Comparison of ENCODE assay signal across 1 cellular context in the genomic region with DNA sequence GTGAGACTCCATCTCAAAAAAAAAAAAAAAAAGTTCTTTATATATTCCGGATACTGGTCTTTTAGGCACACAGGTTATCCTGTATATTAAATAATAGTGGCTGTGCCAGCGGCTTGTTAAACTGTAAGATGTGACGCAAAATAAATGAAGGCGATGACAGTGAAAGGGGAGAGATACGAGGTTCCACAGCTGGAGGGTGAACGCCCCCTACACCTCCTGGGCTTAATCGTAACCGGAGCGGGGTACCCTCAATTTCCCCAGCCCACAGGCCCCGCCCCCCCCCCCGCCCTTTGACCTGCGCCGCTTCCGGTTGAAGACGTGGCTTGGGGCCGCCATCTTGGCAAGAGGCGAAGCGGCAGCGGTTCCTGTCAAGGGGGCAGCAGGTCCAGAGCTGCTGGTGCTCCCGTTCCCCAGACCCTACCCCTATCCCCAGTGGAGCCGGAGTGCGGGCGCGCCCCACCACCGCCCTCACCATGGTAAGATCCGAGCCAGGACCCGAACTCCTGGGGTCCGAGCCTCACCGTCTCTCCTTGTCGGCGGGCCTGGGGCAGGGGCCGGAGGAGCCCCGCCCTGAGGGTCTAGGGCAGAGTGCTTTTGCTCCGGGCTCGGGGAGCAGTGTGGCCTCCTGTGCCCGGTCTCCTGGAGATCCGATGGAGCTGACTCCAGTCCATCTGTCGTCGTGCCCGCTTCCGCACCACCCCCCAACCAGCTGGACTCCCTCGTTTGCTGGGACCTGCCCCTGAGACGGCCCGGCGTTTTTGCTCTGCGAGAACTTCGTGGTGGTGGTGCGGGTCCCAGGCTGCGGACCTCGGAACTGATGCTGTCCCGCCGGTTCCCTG.
TF ChIP-seq lines count a peak whose summit lies in the region.

A gene (plus strand): TSS at position 335 of the 839 bp plus-strand sequence. CDS start 139 bp downstream, at position 474.

TF ChIP-seq in HepG2, 621 proteins besides CTCF, POLR2A, EP300 and RAD21 (continued from another document and continues in another):
- TF ChIP-seq, protein P1, sequence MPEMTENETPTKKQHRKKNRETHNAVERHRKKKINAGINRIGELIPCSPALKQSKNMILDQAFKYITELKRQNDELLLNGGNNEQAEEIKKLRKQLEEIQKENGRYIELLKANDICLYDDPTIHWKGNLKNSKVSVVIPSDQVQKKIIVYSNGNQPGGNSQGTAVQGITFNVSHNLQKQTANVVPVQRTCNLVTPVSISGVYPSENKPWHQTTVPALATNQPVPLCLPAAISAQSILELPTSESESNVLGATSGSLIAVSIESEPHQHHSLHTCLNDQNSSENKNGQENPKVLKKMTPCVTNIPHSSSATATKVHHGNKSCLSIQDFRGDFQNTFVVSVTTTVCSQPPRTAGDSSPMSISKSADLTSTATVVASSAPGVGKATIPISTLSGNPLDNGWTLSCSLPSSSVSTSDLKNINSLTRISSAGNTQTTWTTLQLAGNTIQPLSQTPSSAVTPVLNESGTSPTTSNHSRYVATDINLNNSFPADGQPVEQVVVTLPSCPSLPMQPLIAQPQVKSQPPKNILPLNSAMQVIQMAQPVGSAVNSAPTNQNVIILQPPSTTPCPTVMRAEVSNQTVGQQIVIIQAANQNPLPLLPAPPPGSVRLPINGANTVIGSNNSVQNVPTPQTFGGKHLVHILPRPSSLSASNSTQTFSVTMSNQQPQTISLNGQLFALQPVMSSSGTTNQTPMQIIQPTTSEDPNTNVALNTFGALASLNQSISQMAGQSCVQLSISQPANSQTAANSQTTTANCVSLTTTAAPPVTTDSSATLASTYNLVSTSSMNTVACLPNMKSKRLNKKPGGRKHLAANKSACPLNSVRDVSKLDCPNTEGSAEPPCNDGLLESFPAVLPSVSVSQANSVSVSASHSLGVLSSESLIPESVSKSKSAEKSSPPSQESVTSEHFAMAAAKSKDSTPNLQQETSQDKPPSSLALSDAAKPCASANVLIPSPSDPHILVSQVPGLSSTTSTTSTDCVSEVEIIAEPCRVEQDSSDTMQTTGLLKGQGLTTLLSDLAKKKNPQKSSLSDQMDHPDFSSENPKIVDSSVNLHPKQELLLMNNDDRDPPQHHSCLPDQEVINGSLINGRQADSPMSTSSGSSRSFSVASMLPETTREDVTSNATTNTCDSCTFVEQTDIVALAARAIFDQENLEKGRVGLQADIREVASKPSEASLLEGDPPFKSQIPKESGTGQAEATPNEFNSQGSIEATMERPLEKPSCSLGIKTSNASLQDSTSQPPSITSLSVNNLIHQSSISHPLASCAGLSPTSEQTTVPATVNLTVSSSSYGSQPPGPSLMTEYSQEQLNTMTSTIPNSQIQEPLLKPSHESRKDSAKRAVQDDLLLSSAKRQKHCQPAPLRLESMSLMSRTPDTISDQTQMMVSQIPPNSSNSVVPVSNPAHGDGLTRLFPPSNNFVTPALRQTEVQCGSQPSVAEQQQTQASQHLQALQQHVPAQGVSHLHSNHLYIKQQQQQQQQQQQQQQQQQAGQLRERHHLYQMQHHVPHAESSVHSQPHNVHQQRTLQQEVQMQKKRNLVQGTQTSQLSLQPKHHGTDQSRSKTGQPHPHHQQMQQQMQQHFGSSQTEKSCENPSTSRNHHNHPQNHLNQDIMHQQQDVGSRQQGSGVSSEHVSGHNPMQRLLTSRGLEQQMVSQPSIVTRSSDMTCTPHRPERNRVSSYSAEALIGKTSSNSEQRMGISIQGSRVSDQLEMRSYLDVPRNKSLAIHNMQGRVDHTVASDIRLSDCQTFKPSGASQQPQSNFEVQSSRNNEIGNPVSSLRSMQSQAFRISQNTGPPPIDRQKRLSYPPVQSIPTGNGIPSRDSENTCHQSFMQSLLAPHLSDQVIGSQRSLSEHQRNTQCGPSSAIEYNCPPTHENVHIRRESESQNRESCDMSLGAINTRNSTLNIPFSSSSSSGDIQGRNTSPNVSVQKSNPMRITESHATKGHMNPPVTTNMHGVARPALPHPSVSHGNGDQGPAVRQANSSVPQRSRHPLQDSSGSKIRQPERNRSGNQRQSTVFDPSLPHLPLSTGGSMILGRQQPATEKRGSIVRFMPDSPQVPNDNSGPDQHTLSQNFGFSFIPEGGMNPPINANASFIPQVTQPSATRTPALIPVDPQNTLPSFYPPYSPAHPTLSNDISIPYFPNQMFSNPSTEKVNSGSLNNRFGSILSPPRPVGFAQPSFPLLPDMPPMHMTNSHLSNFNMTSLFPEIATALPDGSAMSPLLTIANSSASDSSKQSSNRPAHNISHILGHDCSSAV (CRISPR knock-in tag; IDR thresholded peaks at IDR 0.05; ENCODE audit: borderline replicate concordance): no peak
- TF ChIP-seq POLR2AphosphoS2 (IDR thresholded peaks at IDR 0.05; ENCODE audit: low read depth, low read length): 0 out of 2 replicates have a peak, but pooled peaks have one; percentile 43
- TF ChIP-seq ZNF101 (CRISPR knock-in tag; IDR thresholded peaks at IDR 0.05; ENCODE audit: borderline replicate concordance, low read depth): no peak
- TF ChIP-seq, protein P2, sequence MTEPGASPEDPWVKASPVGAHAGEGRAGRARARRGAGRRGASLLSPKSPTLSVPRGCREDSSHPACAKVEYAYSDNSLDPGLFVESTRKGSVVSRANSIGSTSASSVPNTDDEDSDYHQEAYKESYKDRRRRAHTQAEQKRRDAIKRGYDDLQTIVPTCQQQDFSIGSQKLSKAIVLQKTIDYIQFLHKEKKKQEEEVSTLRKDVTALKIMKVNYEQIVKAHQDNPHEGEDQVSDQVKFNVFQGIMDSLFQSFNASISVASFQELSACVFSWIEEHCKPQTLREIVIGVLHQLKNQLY (CRISPR knock-in tag; IDR thresholded peaks at IDR 0.05): no peak
- peak; percentile 39; the same call in 1 of the 2 replicates for TF ChIP-seq KDM5A (IDR thresholded peaks at IDR 0.05; ENCODE audit: borderline replicate concordance, low read length)
- no peak for TF ChIP-seq HMGA1 (CRISPR knock-in tag; conservative IDR thresholded peaks at IDR 0.05)
- TF ChIP-seq ZSCAN25 (CRISPR knock-in tag; IDR thresholded peaks at IDR 0.05): no peak; the same call in 1 of the 2 replicates
- TF ChIP-seq, protein P3, sequence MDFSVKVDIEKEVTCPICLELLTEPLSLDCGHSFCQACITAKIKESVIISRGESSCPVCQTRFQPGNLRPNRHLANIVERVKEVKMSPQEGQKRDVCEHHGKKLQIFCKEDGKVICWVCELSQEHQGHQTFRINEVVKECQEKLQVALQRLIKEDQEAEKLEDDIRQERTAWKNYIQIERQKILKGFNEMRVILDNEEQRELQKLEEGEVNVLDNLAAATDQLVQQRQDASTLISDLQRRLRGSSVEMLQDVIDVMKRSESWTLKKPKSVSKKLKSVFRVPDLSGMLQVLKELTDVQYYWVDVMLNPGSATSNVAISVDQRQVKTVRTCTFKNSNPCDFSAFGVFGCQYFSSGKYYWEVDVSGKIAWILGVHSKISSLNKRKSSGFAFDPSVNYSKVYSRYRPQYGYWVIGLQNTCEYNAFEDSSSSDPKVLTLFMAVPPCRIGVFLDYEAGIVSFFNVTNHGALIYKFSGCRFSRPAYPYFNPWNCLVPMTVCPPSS (IDR thresholded peaks at IDR 0.05): no peak
- TF ChIP-seq ZFP37 (CRISPR knock-in tag; IDR thresholded peaks at IDR 0.05; ENCODE audit: borderline replicate concordance): no peak
- TF ChIP-seq ZNF605 (CRISPR knock-in tag; IDR thresholded peaks at IDR 0.05): peak; percentile 51
- no peak for TF ChIP-seq KAT2B (IDR thresholded peaks at IDR 0.05; ENCODE audit: borderline replicate concordance, low read depth, low read length)
- TF ChIP-seq, protein P4, sequence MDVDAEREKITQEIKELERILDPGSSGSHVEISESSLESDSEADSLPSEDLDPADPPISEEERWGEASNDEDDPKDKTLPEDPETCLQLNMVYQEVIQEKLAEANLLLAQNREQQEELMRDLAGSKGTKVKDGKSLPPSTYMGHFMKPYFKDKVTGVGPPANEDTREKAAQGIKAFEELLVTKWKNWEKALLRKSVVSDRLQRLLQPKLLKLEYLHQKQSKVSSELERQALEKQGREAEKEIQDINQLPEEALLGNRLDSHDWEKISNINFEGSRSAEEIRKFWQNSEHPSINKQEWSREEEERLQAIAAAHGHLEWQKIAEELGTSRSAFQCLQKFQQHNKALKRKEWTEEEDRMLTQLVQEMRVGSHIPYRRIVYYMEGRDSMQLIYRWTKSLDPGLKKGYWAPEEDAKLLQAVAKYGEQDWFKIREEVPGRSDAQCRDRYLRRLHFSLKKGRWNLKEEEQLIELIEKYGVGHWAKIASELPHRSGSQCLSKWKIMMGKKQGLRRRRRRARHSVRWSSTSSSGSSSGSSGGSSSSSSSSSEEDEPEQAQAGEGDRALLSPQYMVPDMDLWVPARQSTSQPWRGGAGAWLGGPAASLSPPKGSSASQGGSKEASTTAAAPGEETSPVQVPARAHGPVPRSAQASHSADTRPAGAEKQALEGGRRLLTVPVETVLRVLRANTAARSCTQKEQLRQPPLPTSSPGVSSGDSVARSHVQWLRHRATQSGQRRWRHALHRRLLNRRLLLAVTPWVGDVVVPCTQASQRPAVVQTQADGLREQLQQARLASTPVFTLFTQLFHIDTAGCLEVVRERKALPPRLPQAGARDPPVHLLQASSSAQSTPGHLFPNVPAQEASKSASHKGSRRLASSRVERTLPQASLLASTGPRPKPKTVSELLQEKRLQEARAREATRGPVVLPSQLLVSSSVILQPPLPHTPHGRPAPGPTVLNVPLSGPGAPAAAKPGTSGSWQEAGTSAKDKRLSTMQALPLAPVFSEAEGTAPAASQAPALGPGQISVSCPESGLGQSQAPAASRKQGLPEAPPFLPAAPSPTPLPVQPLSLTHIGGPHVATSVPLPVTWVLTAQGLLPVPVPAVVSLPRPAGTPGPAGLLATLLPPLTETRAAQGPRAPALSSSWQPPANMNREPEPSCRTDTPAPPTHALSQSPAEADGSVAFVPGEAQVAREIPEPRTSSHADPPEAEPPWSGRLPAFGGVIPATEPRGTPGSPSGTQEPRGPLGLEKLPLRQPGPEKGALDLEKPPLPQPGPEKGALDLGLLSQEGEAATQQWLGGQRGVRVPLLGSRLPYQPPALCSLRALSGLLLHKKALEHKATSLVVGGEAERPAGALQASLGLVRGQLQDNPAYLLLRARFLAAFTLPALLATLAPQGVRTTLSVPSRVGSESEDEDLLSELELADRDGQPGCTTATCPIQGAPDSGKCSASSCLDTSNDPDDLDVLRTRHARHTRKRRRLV (CRISPR knock-in tag; IDR thresholded peaks at IDR 0.05): no peak
- TF ChIP-seq KLF16 (CRISPR knock-in tag; IDR thresholded peaks at IDR 0.05): peak in 1 of 2 experiments; percentile 43; a peak in 1 of 4 replicates
- peak; percentile 27; the same call in 1 of the 2 replicates for TF ChIP-seq MED1 (CRISPR knock-in tag; IDR thresholded peaks at IDR 0.05)
- TF ChIP-seq ZNF629 (CRISPR knock-in tag; conservative IDR thresholded peaks at IDR 0.05): no peak; the same call in 1 of the 2 replicates
- TF ChIP-seq ZNF333 (CRISPR knock-in tag; IDR thresholded peaks at IDR 0.05; ENCODE audit: borderline replicate concordance): 0 out of 2 replicates have a peak, but pooled peaks have one; percentile 59
- peak; percentile 66 for TF ChIP-seq ELF1 (CRISPR knock-in tag; IDR thresholded peaks at IDR 0.05)
- TF ChIP-seq ZNF329 (CRISPR knock-in tag; IDR thresholded peaks at IDR 0.05; ENCODE audit: low read depth): no peak
- TF ChIP-seq, protein P5, sequence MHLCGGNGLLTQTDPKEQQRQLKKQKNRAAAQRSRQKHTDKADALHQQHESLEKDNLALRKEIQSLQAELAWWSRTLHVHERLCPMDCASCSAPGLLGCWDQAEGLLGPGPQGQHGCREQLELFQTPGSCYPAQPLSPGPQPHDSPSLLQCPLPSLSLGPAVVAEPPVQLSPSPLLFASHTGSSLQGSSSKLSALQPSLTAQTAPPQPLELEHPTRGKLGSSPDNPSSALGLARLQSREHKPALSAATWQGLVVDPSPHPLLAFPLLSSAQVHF (CRISPR knock-in tag; IDR thresholded peaks at IDR 0.05): no peak
- TF ChIP-seq ZNF33B (CRISPR knock-in tag; IDR thresholded peaks at IDR 0.05): peak; percentile 54; the same call in 1 of the 2 replicates
- no peak; the same call in 1 of the 2 replicates for TF ChIP-seq ZBTB8A (CRISPR knock-in tag; IDR thresholded peaks at IDR 0.05; ENCODE audit: borderline replicate concordance, low read depth)
- TF ChIP-seq, protein P6, sequence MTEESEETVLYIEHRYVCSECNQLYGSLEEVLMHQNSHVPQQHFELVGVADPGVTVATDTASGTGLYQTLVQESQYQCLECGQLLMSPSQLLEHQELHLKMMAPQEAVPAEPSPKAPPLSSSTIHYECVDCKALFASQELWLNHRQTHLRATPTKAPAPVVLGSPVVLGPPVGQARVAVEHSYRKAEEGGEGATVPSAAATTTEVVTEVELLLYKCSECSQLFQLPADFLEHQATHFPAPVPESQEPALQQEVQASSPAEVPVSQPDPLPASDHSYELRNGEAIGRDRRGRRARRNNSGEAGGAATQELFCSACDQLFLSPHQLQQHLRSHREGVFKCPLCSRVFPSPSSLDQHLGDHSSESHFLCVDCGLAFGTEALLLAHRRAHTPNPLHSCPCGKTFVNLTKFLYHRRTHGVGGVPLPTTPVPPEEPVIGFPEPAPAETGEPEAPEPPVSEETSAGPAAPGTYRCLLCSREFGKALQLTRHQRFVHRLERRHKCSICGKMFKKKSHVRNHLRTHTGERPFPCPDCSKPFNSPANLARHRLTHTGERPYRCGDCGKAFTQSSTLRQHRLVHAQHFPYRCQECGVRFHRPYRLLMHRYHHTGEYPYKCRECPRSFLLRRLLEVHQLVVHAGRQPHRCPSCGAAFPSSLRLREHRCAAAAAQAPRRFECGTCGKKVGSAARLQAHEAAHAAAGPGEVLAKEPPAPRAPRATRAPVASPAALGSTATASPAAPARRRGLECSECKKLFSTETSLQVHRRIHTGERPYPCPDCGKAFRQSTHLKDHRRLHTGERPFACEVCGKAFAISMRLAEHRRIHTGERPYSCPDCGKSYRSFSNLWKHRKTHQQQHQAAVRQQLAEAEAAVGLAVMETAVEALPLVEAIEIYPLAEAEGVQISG (CRISPR knock-in tag; IDR thresholded peaks at IDR 0.05): peak; percentile 87; the same call in 1 of the 2 replicates
- peak; percentile 17; the same call in 1 of the 2 replicates for TF ChIP-seq GTF2F1 (IDR thresholded peaks at IDR 0.05; ENCODE audit: low read length)
- TF ChIP-seq ZNF235 (CRISPR knock-in tag; IDR thresholded peaks at IDR 0.05; ENCODE audit: borderline replicate concordance): no peak; the same call in 1 of the 2 replicates
- TF ChIP-seq ZFP90 (CRISPR knock-in tag; IDR thresholded peaks at IDR 0.05; ENCODE audit: borderline replicate concordance): 0 out of 2 replicates have a peak, but pooled peaks have one; percentile 47
- TF ChIP-seq, protein P7, sequence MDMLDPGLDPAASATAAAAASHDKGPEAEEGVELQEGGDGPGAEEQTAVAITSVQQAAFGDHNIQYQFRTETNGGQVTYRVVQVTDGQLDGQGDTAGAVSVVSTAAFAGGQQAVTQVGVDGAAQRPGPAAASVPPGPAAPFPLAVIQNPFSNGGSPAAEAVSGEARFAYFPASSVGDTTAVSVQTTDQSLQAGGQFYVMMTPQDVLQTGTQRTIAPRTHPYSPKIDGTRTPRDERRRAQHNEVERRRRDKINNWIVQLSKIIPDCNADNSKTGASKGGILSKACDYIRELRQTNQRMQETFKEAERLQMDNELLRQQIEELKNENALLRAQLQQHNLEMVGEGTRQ (IDR thresholded peaks at IDR 0.05; ENCODE audit: low read depth, low read length): no peak
- TF ChIP-seq, protein P7 (CRISPR knock-in tag; IDR thresholded peaks at IDR 0.05; ENCODE audit: borderline replicate concordance): no peak
- 0 out of 2 replicates have a peak, but pooled peaks have one; percentile 70 for TF ChIP-seq ZNF160 (CRISPR knock-in tag; IDR thresholded peaks at IDR 0.05)
- TF ChIP-seq DR1 (CRISPR knock-in tag; IDR thresholded peaks at IDR 0.05): peak; percentile 37; the same call in 1 of the 2 replicates
